ENCODE assay signal across 18 cellular contexts in the genomic region with DNA sequence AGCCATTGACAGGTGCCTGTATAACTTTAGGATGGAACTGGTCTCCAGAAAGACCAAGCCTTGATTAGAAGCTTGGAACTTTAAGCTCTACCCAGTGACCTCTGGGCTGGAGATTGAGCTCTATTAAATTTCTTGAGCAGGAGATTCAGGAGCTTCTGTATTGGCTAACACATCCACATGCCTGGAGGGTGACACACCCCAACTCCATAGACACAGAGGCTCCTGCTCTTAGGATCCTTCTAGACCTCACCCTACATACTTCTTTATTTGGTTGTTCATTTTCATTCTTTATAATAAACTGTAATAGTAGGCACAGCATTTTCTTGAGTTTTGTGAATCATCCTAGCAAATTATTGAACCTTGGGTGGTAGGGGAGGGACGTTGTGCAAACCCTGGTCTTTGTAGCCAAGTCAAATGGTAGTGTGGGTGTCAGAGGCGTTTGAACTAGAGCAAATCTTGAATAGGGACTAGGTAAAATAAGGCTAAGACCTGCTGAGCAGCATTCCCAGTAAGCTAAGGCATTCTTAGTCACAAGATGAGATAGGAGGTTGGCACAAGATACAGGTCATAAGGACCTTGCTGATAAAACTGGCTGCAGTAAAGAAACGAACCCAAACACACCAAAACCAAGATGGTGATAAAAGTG.
DNase-seq lines count a peak whose midpoint lies in the region; ATAC-seq and TF ChIP-seq lines count a peak whose summit lies in the region.
"Had no signal": no experiment of that assay in that cellular context is flagged by ENCODE, and none has a peak within 500 bp of the region (broad histone marks: within the 10 kb centered on the region; RNA-seq: fewer than 3 reads in every experiment).

No MANE protein-coding gene starts in this region.

- no peaks in the 10 kb centered on the region for H3K36me3 ChIP-seq in PC-3 (ENCODE audit: low read depth, low read length)
- no peaks in the 10 kb centered on the region for H3K36me3 ChIP-seq in body of pancreas (replicated peaks in 1 of 2; ENCODE audit: insufficient read depth in 1 of 2, low read depth in 2 of 2)
- H3K36me3 ChIP-seq: MG63 had no signal

- CTCF ChIA-PET in PC-3 (lab: Charles Lee): no interaction called here

- no peaks in the 10 kb centered on the region for H4K20me1 ChIP-seq in PC-3 (ENCODE audit: low read length)

- H3K9me2 ChIP-seq in PC-3 (replicated peaks; ENCODE audit: low read length): no peaks in the 10 kb centered on the region

- TF ChIP-seq POLR2A in body of pancreas (IDR thresholded peaks at IDR 0.05): no peak

- H3K9me3 ChIP-seq in PC-3 (ENCODE audit: low read length) (no peaks in the 10 kb centered on the region), body of pancreas (no peaks in the 10 kb centered on the region)
- H3K9me3 ChIP-seq: MG63 had no signal

- H3K4me3 ChIP-seq in PC-3 (ENCODE audit: low read length): no peak overlapping the region
- no peak overlapping the region for H3K4me3 ChIP-seq in epithelial cell of esophagus (ENCODE audit: low read length)
- no peak overlapping the region for H3K4me3 ChIP-seq in body of pancreas
- H3K4me3 ChIP-seq: MG63 had no signal

- H3K27me3 ChIP-seq in PC-3 (ENCODE audit: low read length): no peaks in the 10 kb centered on the region
- H3K27me3 ChIP-seq in body of pancreas: no peaks in the 10 kb centered on the region
- H3K27me3 ChIP-seq: MG63 had no signal

- POLR2A ChIA-PET in PC-3 (lab: Charles Lee; ENCODE audit: unreplicated experiment): no interaction called here

- no peaks in the 10 kb centered on the region for H3F3A ChIP-seq in PC-3 (ENCODE audit: low read length, unreplicated experiment)

- peak; percentile 7; the same call in 1 of the 2 replicates for ATAC-seq in PC-3
- ATAC-seq in body of pancreas: no peak
- no peak for ATAC-seq in GM21390 (IDR thresholded peaks at IDR 0.05; ENCODE audit: unreplicated experiment)

- H3K4me2 ChIP-seq in PC-3 (ENCODE audit: low read length): peak overlapping the region; percentile 59

- intact Hi-C loops in PC-3 (cut with micrococcal nuclease): loop anchor here (2.0 kb wide), 2 partner anchors 41 to 99 kb away; no protein-coding TSS in a partner anchor
- intact Hi-C loops in body of pancreas (cut with DNase I): no loop called here

- TF ChIP-seq CTCF in PC-3 (conservative IDR thresholded peaks at IDR 0.05; ENCODE audit: low read depth, low read length): no peak
- TF ChIP-seq CTCF in epithelial cell of esophagus (IDR thresholded peaks at IDR 0.05; ENCODE audit: insufficient read depth, low read depth, low read length, missing control alignments): no peak
- TF ChIP-seq CTCF in body of pancreas (IDR thresholded peaks at IDR 0.05): no peak

- WGBS in body of pancreas, 2 donors: 23 to 32% methylated on average over 3 of the region's 3 CpGs

- peak; percentile 13 for DNase-seq in EL
- peak; percentile 67 for DNase-seq in PC-3
- peak; percentile 89 for DNase-seq in epithelial cell of esophagus (ENCODE audit: low read depth)
- DNase-seq in renal cortical epithelial cell (ENCODE audit: low read depth): peak; percentile 25
- DNase-seq in NCI-H2171 treated with DMSO at 0.1 percent for 48 hours (lab: John Stamatoyannopoulos, UW): no peak
- no peak for DNase-seq in body of pancreas
- DNase-seq: H7; Kasumi-1; MG63; NCI-H1436; NCI-H187 treated with DMSO at 0.1 percent for 48 hours; NCI-H2107; NCI-H226; NCI-H524; NCI-H774; NK-92 treated with Interleukin-12 subunit alpha and Interleukin-12 subunit beta, amount 100 ng/mL, for 24 hours; Right ventricle myocardium superior had no signal

- H3K9ac ChIP-seq in PC-3 (ENCODE audit: low read length): no peak overlapping the region

- H3K27ac ChIP-seq in PC-3 (ENCODE audit: low read length) (peak overlapping the region; percentile 35), body of pancreas (no peak overlapping the region)

- no peak overlapping the region for H2AFZ ChIP-seq in PC-3 (ENCODE audit: low read length)

- H3K79me2 ChIP-seq in PC-3 (ENCODE audit: low read length): no peaks in the 10 kb centered on the region

- H3K4me1 ChIP-seq in PC-3 (ENCODE audit: insufficient read depth, low read length): peaks cover 42% of the 10 kb centered on the region
- no peaks in the 10 kb centered on the region for H3K4me1 ChIP-seq in body of pancreas

- BruUV-seq in PC-3 (replicated peaks; lab: Mats Ljungman, UMichigan): no TSS peak

Comparison
In these comparisons a context has a peak if more than half of its experiments do, and no peak if none do; other contexts are left out.
1. DNase-seq: peak in EL (single experiment), PC-3 (single experiment), epithelial cell of esophagus (single experiment) and renal cortical epithelial cell (single experiment); none in NCI-H2171 treated with DMSO at 0.1 percent for 48 hours (single experiment) and body of pancreas (0 of 4).